Comparison of ENCODE assay signal across 18 cellular contexts in the genomic region with DNA sequence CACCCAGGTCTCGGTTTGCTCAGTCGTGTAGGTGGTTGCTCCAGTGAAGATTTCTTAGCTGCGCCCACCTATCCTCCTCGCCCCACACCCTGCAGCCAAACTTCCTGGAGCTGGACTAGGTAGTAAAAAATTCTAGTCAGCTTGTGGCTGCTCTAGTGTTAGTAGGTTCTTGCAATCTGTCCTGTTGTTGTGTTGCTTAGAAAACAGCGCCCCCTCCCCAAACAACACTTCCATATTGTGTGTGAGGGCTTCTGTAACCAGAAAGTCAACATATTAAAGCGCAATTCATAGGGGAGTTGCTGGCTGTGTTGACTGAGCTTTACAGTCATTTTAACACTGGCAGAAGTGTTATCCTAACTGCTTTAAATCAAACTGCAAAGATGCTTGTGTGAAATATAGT.
"Had no signal": no experiment of that assay in that cellular context is flagged by ENCODE, and none has a peak within 500 bp of the region (broad histone marks: within the 10 kb centered on the region; RNA-seq: fewer than 3 reads in every experiment).

No MANE protein-coding gene starts in this region.

- H3K9me3 ChIP-seq: ascending aorta, ovary, testis, upper lobe of right lung had no signal

- H3K36me3 ChIP-seq: ascending aorta, ovary had no signal

- H3K9me3 Mint-ChIP-seq: activated CD4-positive, alpha-beta T cell treated with anti-CD3 and anti-CD28 coated beads, Interleukin-2, amount 10 ng/mL, durations not matched to agents 7 days and 5 days; activated naive CD4-positive, alpha-beta T cell treated with anti-CD3 and anti-CD28 coated beads, Interleukin-2, amount 10 ng/mL, durations not matched to agents 7 days and 5 days; activated T-cell treated with anti-CD3 and anti-CD28 coated beads, Interleukin-2, amount 50 U/mL, for 24 hours; stimulated activated effector memory CD8-positive, alpha-beta T cell treated with anti-CD3 and anti-CD28 coated beads, Interleukin-12 subunit alpha, Interleukin-12 subunit beta, amount 100 ng/mL, for 72 hours had no signal

- H3K27ac ChIP-seq: ascending aorta, coronary artery, ovary, testis, upper lobe of right lung had no signal

- DNase-seq: activated CD4-positive, alpha-beta T cell treated with anti-CD3 and anti-CD28 coated beads, Interleukin-2, amount 10 ng/mL, durations not matched to agents 7 days and 5 days; activated CD8-positive, alpha-beta T cell treated with anti-CD3 and anti-CD28 coated beads, Interleukin-2, amount 10 ng/mL, durations not matched to agents 7 days and 5 days; activated naive CD4-positive, alpha-beta T cell treated with anti-CD3 and anti-CD28 coated beads, Interleukin-2, amount 10 ng/mL, durations not matched to agents 7 days and 5 days; activated T-cell treated with anti-CD3 and anti-CD28 coated beads, Interleukin-2, amount 50 U/mL, for 24 hours; ovary; stimulated activated CD4-positive, alpha-beta T cell treated with anti-CD3 and anti-CD28 coated beads, Interleukin-4, amount 100 ng/mL, for 1 hour; T1000; testis; upper lobe of right lung had no signal

- H3K27me3 Mint-ChIP-seq: activated CD4-positive, alpha-beta T cell treated with anti-CD3 and anti-CD28 coated beads, Interleukin-2, amount 10 ng/mL, durations not matched to agents 7 days and 5 days; activated naive CD4-positive, alpha-beta T cell treated with anti-CD3 and anti-CD28 coated beads, Interleukin-2, amount 10 ng/mL, durations not matched to agents 7 days and 5 days; activated T-cell treated with anti-CD3 and anti-CD28 coated beads, Interleukin-2, amount 50 U/mL, for 24 hours had no signal

- H3K4me2 ChIP-seq: smooth muscle cell had no signal

- H3K27ac Mint-ChIP-seq: activated CD4-positive, alpha-beta T cell treated with anti-CD3 and anti-CD28 coated beads, Interleukin-2, amount 10 ng/mL, durations not matched to agents 7 days and 5 days; activated CD8-positive, alpha-beta T cell treated with anti-CD3 and anti-CD28 coated beads, Interleukin-2, amount 10 ng/mL, durations not matched to agents 7 days and 5 days; activated naive CD4-positive, alpha-beta T cell treated with anti-CD3 and anti-CD28 coated beads, Interleukin-2, amount 10 ng/mL, durations not matched to agents 7 days and 5 days; activated T-cell treated with anti-CD3 and anti-CD28 coated beads, Interleukin-2, amount 50 U/mL, for 24 hours; stimulated activated effector memory CD8-positive, alpha-beta T cell treated with anti-CD3 and anti-CD28 coated beads, Interleukin-12 subunit alpha, Interleukin-12 subunit beta, amount 100 ng/mL, for 72 hours had no signal

- ATAC-seq: activated CD4-positive, CD25-positive, alpha-beta regulatory T cell treated with anti-CD3 and anti-CD28 coated beads, Interleukin-2, amount 50 U/mL, for 24 hours; activated CD8-positive, alpha-beta T cell treated with anti-CD3 and anti-CD28 coated beads, Interleukin-2, amount 10 ng/mL, durations not matched to agents 7 days and 5 days; sciatic nerve; stimulated activated effector memory CD8-positive, alpha-beta T cell treated with anti-CD3 and anti-CD28 coated beads, Interleukin-12 subunit alpha, Interleukin-12 subunit beta, amount 100 ng/mL, for 72 hours; upper lobe of right lung had no signal

- H3K27me3 ChIP-seq: ascending aorta, ovary, testis, upper lobe of right lung had no signal

- H3K4me3 Mint-ChIP-seq: activated CD4-positive, alpha-beta T cell treated with anti-CD3 and anti-CD28 coated beads, Interleukin-2, amount 10 ng/mL, durations not matched to agents 7 days and 5 days; activated CD8-positive, alpha-beta T cell treated with anti-CD3 and anti-CD28 coated beads, Interleukin-2, amount 10 ng/mL, durations not matched to agents 7 days and 5 days; activated naive CD4-positive, alpha-beta T cell treated with anti-CD3 and anti-CD28 coated beads, Interleukin-2, amount 10 ng/mL, durations not matched to agents 7 days and 5 days; activated T-cell treated with anti-CD3 and anti-CD28 coated beads, Interleukin-2, amount 50 U/mL, for 24 hours; stimulated activated effector memory CD8-positive, alpha-beta T cell treated with anti-CD3 and anti-CD28 coated beads, Interleukin-12 subunit alpha, Interleukin-12 subunit beta, amount 100 ng/mL, for 72 hours had no signal

- H3K4me1 ChIP-seq: ascending aorta, upper lobe of right lung had no signal

- FAIRE-seq: frontal cortex, keratinocyte had no signal

- H3K4me3 ChIP-seq: ascending aorta, coronary artery, lung, ovary, smooth muscle cell, testis, upper lobe of right lung had no signal
